Comparison of ENCODE assay signal across 21 cellular contexts in genomic region chr5:172727551-172727950, GRCh38. TPM values are rescaled to one million over a fixed set of nuclear protein-coding genes. Genes with fewer than 3 reads are reported as not detected.
DNase-seq lines count a peak whose midpoint lies in the region; ATAC-seq and TF ChIP-seq lines count a peak whose summit lies in the region.
"Had no signal": no experiment of that assay in that cellular context is flagged by ENCODE, and none has a peak within 500 bp of the region (broad histone marks: within the 10 kb centered on the region; RNA-seq: fewer than 3 reads in every experiment).

No MANE protein-coding gene starts in this region.

- H3K27ac ChIP-seq in HEK293 (ENCODE audit: extremely low read depth, low read depth, low read length) (no peak overlapping the region), suprapubic skin (peak overlapping the region; percentile 3)
- H3K27ac ChIP-seq: BLaER1 treated with 17β-estradiol and CSF1 and Interleukin-3, amounts not matched to agents 10 nM and 100 nM had no signal

- no peaks in the 10 kb centered on the region for H3K27me3 Mint-ChIP-seq in neural crest cell (ENCODE audit: low read depth)

- H3K27me3 ChIP-seq in suprapubic skin: no peaks in the 10 kb centered on the region
- H3K27me3 ChIP-seq: BLaER1 treated with 17β-estradiol and CSF1 and Interleukin-3, amounts not matched to agents 10 nM and 100 nM had no signal

- H3K9me3 ChIP-seq in HEK293 (ENCODE audit: control insufficient read depth, insufficient read depth, low read depth, low read length) (no peaks in the 10 kb centered on the region), suprapubic skin (no peaks in the 10 kb centered on the region)
- H3K9me3 ChIP-seq: BLaER1 treated with 17β-estradiol and CSF1 and Interleukin-3, amounts not matched to agents 10 nM and 100 nM had no signal

- peak overlapping the region; percentile 51 for H3K27ac Mint-ChIP-seq in neural crest cell (ENCODE audit: unreplicated experiment)
- H3K27ac Mint-ChIP-seq: CD8-positive, alpha-beta T cell; HFFc6 had no signal

- no peak for ATAC-seq in HG03439 (IDR thresholded peaks at IDR 0.05; ENCODE audit: unreplicated experiment)
- ATAC-seq: CD8-positive, alpha-beta T cell; SK-N-SH treated with all-trans-retinoic acid at 6 μM for 48 hours had no signal

- no peak for TF ChIP-seq EP300 in suprapubic skin (IDR thresholded peaks at IDR 0.05)

- no peaks in the 10 kb centered on the region for H3K9me3 Mint-ChIP-seq in neural crest cell
- H3K9me3 Mint-ChIP-seq: CD8-positive, alpha-beta T cell; HFFc6 had no signal

- CTCF ChIA-PET in HEK293 (lab: Yijun Ruan, JAX): interaction anchor here (1.2 to 3.2 kb wide), 2 partner anchors 11 to 13 kb away, joined by 5 to 8 read pairs; no protein-coding TSS in a partner anchor

- no peak for TF ChIP-seq POLR2A in suprapubic skin (IDR thresholded peaks at IDR 0.05)

- TF ChIP-seq CTCF in HEK293 (tag by site-specific recombination; IDR thresholded peaks at IDR 0.05) (no peak), epithelial cell of proximal tubule (conservative IDR thresholded peaks at IDR 0.05; ENCODE audit: low read depth, low read length) (peak; percentile 3), neural crest cell (conservative IDR thresholded peaks at IDR 0.05) (no peak), suprapubic skin (IDR thresholded peaks at IDR 0.05) (no peak)

- no peaks in the 10 kb centered on the region for H3K36me3 Mint-ChIP-seq in neural crest cell (ENCODE audit: low read depth)
- H3K36me3 Mint-ChIP-seq: CD8-positive, alpha-beta T cell had no signal

- H3K4me3 ChIP-seq in HEK293 (ENCODE audit: low read depth, low read length): no peak overlapping the region
- no peak overlapping the region for H3K4me3 ChIP-seq in epithelial cell of proximal tubule (ENCODE audit: low read depth, low read length)
- no peak overlapping the region for H3K4me3 ChIP-seq in suprapubic skin
- H3K4me3 ChIP-seq: BLaER1 treated with 17β-estradiol and CSF1 and Interleukin-3, amounts not matched to agents 10 nM and 100 nM had no signal

- WGBS in suprapubic skin: 79% methylated on average over 7 of the region's 7 CpGs

- no peak overlapping the region for H3K4me3 Mint-ChIP-seq in neural crest cell
- H3K4me3 Mint-ChIP-seq: CD8-positive, alpha-beta T cell; HFFc6 had no signal

- H3K36me3 ChIP-seq in HEK293 (ENCODE audit: control insufficient read depth in 2 of 2, insufficient read depth in 1 of 2, low read length in 2 of 2): no peaks in the 10 kb centered on the region
- H3K36me3 ChIP-seq in suprapubic skin: no peaks in the 10 kb centered on the region
- H3K36me3 ChIP-seq: BLaER1 treated with 17β-estradiol and CSF1 and Interleukin-3, amounts not matched to agents 10 nM and 100 nM had no signal

- H3K4me1 ChIP-seq in HEK293 (ENCODE audit: control insufficient read depth, insufficient read depth, low read length): peaks cover 2% of the 10 kb centered on the region; the same call in 1 of the 2 replicates
- peaks cover 55% of the 10 kb centered on the region for H3K4me1 ChIP-seq in suprapubic skin

- H3K4me1 Mint-ChIP-seq in neural crest cell: peaks cover 13% of the 10 kb centered on the region

- DNase-seq in epithelial cell of proximal tubule (ENCODE audit: low read depth) (no peak), neural crest cell (ENCODE audit: low read depth, low spot score) (no peak), suprapubic skin (ENCODE audit: low spot score in 2 of 2) (no peak), HUDEP-2 (lab: John Stamatoyannopoulos, UW; ENCODE audit: unreplicated experiment in 76 of 76) (no peak), NCI-H2227 treated with DMSO at 0.1 percent for 48 hours (lab: John Stamatoyannopoulos, UW) (no peak), NCI-H2171 treated with DMSO at 0.1 percent for 48 hours (lab: John Stamatoyannopoulos, UW) (no peak)
- DNase-seq: CD8-positive, alpha-beta T cell; DMS79; HFFc6; Kasumi-1; MM.1S; NCI-H1092 treated with DMSO at 0.1 percent for 48 hours; NCI-H146; NCI-H2081; NCI-H510A treated with DMSO at 0.1 percent for 48 hours; NCI-H774; SHP77 treated with DMSO at 0.1 percent for 48 hours had no signal

- POLR2A ChIA-PET in HEK293 (lab: Yijun Ruan, JAX): interaction anchor here (1.6 kb wide), 1 partner anchor 43 kb away, joined by 7 read pairs; the partner anchor contains the start of gene DUSP1

TF ChIP-seq in HEK293, 187 proteins besides CTCF, POLR2A, EP300 and RAD21:
- TF ChIP-seq SALL2 (tag by site-specific recombination; IDR thresholded peaks at IDR 0.05; ENCODE audit: borderline replicate concordance) (no peak), ZBTB20 (tag by site-specific recombination; IDR thresholded peaks at IDR 0.05) (0 out of 2 replicates have a peak, but pooled peaks have one; percentile 29)

RNA-seq across cellular contexts. Expression of gene DUSP1, which starts 43.4 kb away (rescaled TPM):
- total RNA-seq in epithelial cell of proximal tubule: 186 and 215 TPM in 2 replicates
- total RNA-seq in neural crest cell: 20.6 and 20.9 TPM in 2 replicates
- 1,000 to 10,000 TPM; 1,246 to 2,948 (median 1,762) TPM for total RNA-seq in suprapubic skin
